Comparison of ENCODE assay signal across 1 cellular context in the genomic region with DNA sequence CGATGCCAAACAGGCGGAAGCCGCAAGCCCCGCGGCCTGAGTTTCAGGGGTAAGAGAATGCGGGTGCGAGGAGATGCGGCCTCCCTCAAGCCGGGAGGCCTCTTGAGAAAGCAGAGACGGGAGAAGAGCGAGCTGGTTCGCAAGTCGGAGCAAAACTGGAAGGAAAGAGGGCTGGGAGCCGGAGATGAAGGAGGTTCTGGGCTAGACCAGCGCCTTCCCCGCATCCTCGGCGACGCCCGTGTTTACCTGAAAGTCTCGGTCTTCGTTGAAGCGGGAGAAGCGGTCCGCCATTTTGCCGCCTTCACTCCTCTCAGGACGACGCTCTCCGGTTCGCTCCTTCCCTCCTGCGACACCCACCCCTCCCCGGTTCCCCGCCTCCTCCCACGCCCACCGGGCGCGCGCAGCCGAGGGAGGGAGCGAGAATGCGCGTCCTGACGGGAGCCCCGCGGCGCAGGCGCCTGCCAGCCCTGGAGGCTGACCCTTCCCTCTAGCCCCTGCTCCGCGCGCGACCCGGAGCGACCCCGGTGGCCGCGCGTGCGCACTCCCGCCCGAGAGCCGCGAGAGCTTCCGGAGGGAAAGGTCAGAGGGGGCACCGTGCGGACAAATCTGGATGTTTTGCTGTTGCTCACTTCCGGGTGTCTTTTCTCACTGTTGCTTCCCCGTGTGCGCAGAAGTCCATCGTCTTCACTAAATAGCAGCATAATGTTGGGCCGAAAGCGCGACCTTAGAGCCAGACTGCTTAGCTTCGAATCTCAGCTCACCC.
TF ChIP-seq lines count a peak whose summit lies in the region.

TSS of gene GPATCH8 (minus strand) at position 327 of the 763 bp plus-strand sequence. CDS start at position 291, 36 bp downstream.

TF ChIP-seq in HepG2, 621 proteins besides CTCF, POLR2A, EP300 and RAD21 (continued from another document and continues in another):
- TF ChIP-seq, protein P1, sequence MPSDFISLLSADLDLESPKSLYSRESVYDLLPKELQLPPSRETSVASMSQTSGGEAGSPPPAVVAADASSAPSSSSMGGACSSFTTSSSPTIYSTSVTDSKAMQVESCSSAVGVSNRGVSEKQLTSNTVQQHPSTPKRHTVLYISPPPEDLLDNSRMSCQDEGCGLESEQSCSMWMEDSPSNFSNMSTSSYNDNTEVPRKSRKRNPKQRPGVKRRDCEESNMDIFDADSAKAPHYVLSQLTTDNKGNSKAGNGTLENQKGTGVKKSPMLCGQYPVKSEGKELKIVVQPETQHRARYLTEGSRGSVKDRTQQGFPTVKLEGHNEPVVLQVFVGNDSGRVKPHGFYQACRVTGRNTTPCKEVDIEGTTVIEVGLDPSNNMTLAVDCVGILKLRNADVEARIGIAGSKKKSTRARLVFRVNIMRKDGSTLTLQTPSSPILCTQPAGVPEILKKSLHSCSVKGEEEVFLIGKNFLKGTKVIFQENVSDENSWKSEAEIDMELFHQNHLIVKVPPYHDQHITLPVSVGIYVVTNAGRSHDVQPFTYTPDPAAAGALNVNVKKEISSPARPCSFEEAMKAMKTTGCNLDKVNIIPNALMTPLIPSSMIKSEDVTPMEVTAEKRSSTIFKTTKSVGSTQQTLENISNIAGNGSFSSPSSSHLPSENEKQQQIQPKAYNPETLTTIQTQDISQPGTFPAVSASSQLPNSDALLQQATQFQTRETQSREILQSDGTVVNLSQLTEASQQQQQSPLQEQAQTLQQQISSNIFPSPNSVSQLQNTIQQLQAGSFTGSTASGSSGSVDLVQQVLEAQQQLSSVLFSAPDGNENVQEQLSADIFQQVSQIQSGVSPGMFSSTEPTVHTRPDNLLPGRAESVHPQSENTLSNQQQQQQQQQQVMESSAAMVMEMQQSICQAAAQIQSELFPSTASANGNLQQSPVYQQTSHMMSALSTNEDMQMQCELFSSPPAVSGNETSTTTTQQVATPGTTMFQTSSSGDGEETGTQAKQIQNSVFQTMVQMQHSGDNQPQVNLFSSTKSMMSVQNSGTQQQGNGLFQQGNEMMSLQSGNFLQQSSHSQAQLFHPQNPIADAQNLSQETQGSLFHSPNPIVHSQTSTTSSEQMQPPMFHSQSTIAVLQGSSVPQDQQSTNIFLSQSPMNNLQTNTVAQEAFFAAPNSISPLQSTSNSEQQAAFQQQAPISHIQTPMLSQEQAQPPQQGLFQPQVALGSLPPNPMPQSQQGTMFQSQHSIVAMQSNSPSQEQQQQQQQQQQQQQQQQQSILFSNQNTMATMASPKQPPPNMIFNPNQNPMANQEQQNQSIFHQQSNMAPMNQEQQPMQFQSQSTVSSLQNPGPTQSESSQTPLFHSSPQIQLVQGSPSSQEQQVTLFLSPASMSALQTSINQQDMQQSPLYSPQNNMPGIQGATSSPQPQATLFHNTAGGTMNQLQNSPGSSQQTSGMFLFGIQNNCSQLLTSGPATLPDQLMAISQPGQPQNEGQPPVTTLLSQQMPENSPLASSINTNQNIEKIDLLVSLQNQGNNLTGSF (CRISPR knock-in tag; IDR thresholded peaks at IDR 0.05) = 0 out of 2 replicates have a peak, but pooled peaks have one; percentile 29
- TF ChIP-seq RFX5 (IDR thresholded peaks at IDR 0.05; ENCODE audit: low read depth, low read length) (0 out of 2 replicates have a peak, but pooled peaks have one; percentile 23), JDP2 (CRISPR knock-in tag; IDR thresholded peaks at IDR 0.05; ENCODE audit: borderline replicate concordance) (no peak), SMAD1 (CRISPR knock-in tag; IDR thresholded peaks at IDR 0.05; ENCODE audit: borderline replicate concordance, low read depth) (peak; percentile 67), AHDC1 (CRISPR knock-in tag; IDR thresholded peaks at IDR 0.05; ENCODE audit: borderline replicate concordance) (peak; percentile 80), SRSF9 (IDR thresholded peaks at IDR 0.05; ENCODE audit: borderline replicate concordance, insufficient read depth, low read depth, low read length, poor library complexity, severe bottlenecking) (no peak), EHMT2 (IDR thresholded peaks at IDR 0.05; ENCODE audit: borderline replicate concordance, low read depth, low read length) (no peak; the same call in 1 of the 2 replicates), SMARCC2 (IDR thresholded peaks at IDR 0.05) (no peak), KAT7 (CRISPR knock-in tag; IDR thresholded peaks at IDR 0.05; ENCODE audit: borderline replicate concordance) (peak; percentile 90; the same call in 1 of the 2 replicates), FOXJ3 (CRISPR knock-in tag; IDR thresholded peaks at IDR 0.05; ENCODE audit: borderline replicate concordance) (no peak), CBX5 (CRISPR knock-in tag; IDR thresholded peaks at IDR 0.05; ENCODE audit: borderline replicate concordance) (peak; percentile 66; the same call in 1 of the 2 replicates), PHF8 (CRISPR knock-in tag; IDR thresholded peaks at IDR 0.05) (peak; percentile 91), CCAR2 (optimal IDR thresholded peaks at IDR 0.05; ENCODE audit: low read depth, low read length) (no peak), ZNF414 (CRISPR knock-in tag; IDR thresholded peaks at IDR 0.05) (peak; percentile 16; the same call in 1 of the 2 replicates), ZNF549 (CRISPR knock-in tag; IDR thresholded peaks at IDR 0.05) (no peak), ARHGAP35 (CRISPR knock-in tag; IDR thresholded peaks at IDR 0.05; ENCODE audit: borderline replicate concordance) (peak; percentile 31), ZNF607 (CRISPR knock-in tag; IDR thresholded peaks at IDR 0.05; ENCODE audit: borderline replicate concordance) (peak; percentile 68; the same call in 1 of the 2 replicates), ATF1 (CRISPR knock-in tag; IDR thresholded peaks at IDR 0.05) (no peak), SUZ12 (IDR thresholded peaks at IDR 0.05; ENCODE audit: low read depth, low read length) (no peak), FOXO4 (CRISPR knock-in tag; conservative IDR thresholded peaks at IDR 0.05) (no peak), HNF4G (IDR thresholded peaks at IDR 0.05; ENCODE audit: borderline replicate concordance, low read depth, low read length) (no peak), HNF4G (CRISPR knock-in tag; IDR thresholded peaks at IDR 0.05; ENCODE audit: borderline replicate concordance, low read depth) (0 out of 2 replicates have a peak, but pooled peaks have one; percentile 29), ETS1 (CRISPR knock-in tag; IDR thresholded peaks at IDR 0.05) (no peak), POGZ (CRISPR knock-in tag; IDR thresholded peaks at IDR 0.05) (0 out of 2 replicates have a peak, but pooled peaks have one; percentile 61), IRF1 (CRISPR knock-in tag; IDR thresholded peaks at IDR 0.05; ENCODE audit: low read depth) (no peak), SNAI1 (CRISPR knock-in tag; IDR thresholded peaks at IDR 0.05; ENCODE audit: borderline replicate concordance) (peak; percentile 85), TEF (CRISPR knock-in tag; IDR thresholded peaks at IDR 0.05) (no peak; the same call in 1 of the 2 replicates), ZBTB1 (CRISPR knock-in tag; IDR thresholded peaks at IDR 0.05; ENCODE audit: borderline replicate concordance) (0 out of 2 replicates have a peak, but pooled peaks have one; percentile 66), RFX1 (IDR thresholded peaks at IDR 0.05) (no peak), ZNF614 (CRISPR knock-in tag; IDR thresholded peaks at IDR 0.05; ENCODE audit: borderline replicate concordance) (peak; percentile 95), ZMYM2 (CRISPR knock-in tag; IDR thresholded peaks at IDR 0.05) (no peak), NCOA1 (CRISPR knock-in tag; IDR thresholded peaks at IDR 0.05) (no peak), ZNF83 (CRISPR knock-in tag; IDR thresholded peaks at IDR 0.05; ENCODE audit: borderline replicate concordance) (peak; percentile 75; the same call in 1 of the 2 replicates), ZNF652 (CRISPR knock-in tag; IDR thresholded peaks at IDR 0.05; ENCODE audit: borderline replicate concordance, low read depth) (no peak), ZNF790 (CRISPR knock-in tag; IDR thresholded peaks at IDR 0.05; ENCODE audit: borderline replicate concordance) (peak; percentile 87; the same call in 1 of the 2 replicates)
- TF ChIP-seq, protein P2, sequence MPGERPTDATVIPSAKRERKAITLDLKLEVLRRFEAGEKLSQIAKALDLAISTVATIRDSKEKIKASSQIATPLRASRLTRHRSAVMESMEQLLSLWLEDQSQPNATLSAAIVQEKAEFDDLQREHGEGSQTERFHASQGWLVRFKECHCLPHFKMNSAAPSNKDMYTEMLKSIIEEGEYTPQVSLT (CRISPR knock-in tag; IDR thresholded peaks at IDR 0.05; ENCODE audit: borderline replicate concordance, low read depth) = no peak
- TF ChIP-seq, protein P3, sequence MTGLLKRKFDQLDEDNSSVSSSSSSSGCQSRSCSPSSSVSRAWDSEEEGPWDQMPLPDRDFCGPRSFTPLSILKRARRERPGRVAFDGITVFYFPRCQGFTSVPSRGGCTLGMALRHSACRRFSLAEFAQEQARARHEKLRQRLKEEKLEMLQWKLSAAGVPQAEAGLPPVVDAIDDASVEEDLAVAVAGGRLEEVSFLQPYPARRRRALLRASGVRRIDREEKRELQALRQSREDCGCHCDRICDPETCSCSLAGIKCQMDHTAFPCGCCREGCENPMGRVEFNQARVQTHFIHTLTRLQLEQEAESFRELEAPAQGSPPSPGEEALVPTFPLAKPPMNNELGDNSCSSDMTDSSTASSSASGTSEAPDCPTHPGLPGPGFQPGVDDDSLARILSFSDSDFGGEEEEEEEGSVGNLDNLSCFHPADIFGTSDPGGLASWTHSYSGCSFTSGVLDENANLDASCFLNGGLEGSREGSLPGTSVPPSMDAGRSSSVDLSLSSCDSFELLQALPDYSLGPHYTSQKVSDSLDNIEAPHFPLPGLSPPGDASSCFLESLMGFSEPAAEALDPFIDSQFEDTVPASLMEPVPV (CRISPR knock-in tag; IDR thresholded peaks at IDR 0.05) = peak; percentile 94
